ENCODE assay signal across 34 cellular contexts in genomic region chr2:88334418-88334817, GRCh38.
"Had no signal": no experiment of that assay in that cellular context is flagged by ENCODE, and none has a peak within 500 bp of the region (broad histone marks: within the 10 kb centered on the region; RNA-seq: fewer than 3 reads in every experiment).

No MANE protein-coding gene starts in this region.

- DNase-seq: activated effector memory CD4-positive, alpha-beta T cell treated with anti-CD3 and anti-CD28 coated beads, Interleukin-2, amount 50 U/mL, for 16 hours; activated effector memory CD4-positive, alpha-beta T cell treated with Interleukin-2 at 50 U/mL for 16 hours; activated gamma-delta T cell; activated gamma-delta T cell treated with Interleukin-2 at 50 U/mL for 16 hours; activated naive CD4-positive, alpha-beta T cell; activated naive CD4-positive, alpha-beta T cell treated with anti-CD3 and anti-CD28 coated beads for 36 hours; activated naive CD4-positive, alpha-beta T cell treated with anti-CD3 and anti-CD28 coated beads, Interleukin-2, amount 10 ng/mL, durations not matched to agents 7 days and 5 days; activated naive CD4-positive, alpha-beta T cell treated with anti-CD3 and anti-CD28 coated beads, Interleukin-2, amount 50 U/mL, for 16 hours; activated naive CD4-positive, alpha-beta T cell treated with Interleukin-2 at 50 U/mL for 16 hours; activated naive CD8-positive, alpha-beta T cell treated with anti-CD3 and anti-CD28 coated beads for 36 hours; activated naive CD8-positive, alpha-beta T cell treated with anti-CD3 and anti-CD28 coated beads, Interleukin-2, amount 10 ng/mL, durations not matched to agents 7 days and 5 days; activated naive CD8-positive, alpha-beta T cell treated with anti-CD3 and anti-CD28 coated beads, Interleukin-2, amount 50 U/mL, for 24 hours; activated T-cell treated with anti-CD3 and anti-CD28 coated beads, Interleukin-2, amount 50 U/mL, for 1 hour; activated T-cell treated with anti-CD3 and anti-CD28 coated beads, Interleukin-2, amount 50 U/mL, for 24 hours; activated T-cell treated with anti-CD3 and anti-CD28 coated beads, Interleukin-2, amount 50 U/mL, for 4 hours; activated T-cell treated with anti-CD3 and anti-CD28 coated beads, Interleukin-2, amount 50 U/mL, for 48 hours; activated T-cell treated with anti-CD3 and anti-CD28 coated beads, Interleukin-2, amount 50 U/mL, for 72 hours; adrenal gland; amniotic stem cell; amygdala; anterior cingulate cortex; aorta; body of pancreas; brain microvascular endothelial cell; caudate nucleus; central memory CD4-positive, alpha-beta T cell; cerebellar nuclear complex had no signal

- H3K27ac ChIP-seq: adrenal gland, ascending aorta, body of pancreas, brain microvascular endothelial cell, breast epithelium, cardiac muscle cell had no signal

- H3K4me1 ChIP-seq: adrenal gland, ascending aorta, body of pancreas, breast epithelium had no signal

- H3K4me3 ChIP-seq: adrenal gland, ascending aorta, body of pancreas, breast epithelium, cardiac muscle cell had no signal

- FAIRE-seq: astrocyte, bronchial epithelial cell had no signal

- H3K9me3 ChIP-seq: adrenal gland, ascending aorta, body of pancreas, breast epithelium had no signal

- H3K36me3 ChIP-seq: adrenal gland, ascending aorta, brain microvascular endothelial cell, breast epithelium, cardiac muscle cell had no signal

- H3K27me3 ChIP-seq: adrenal gland, ascending aorta, body of pancreas, brain microvascular endothelial cell, breast epithelium, cardiac muscle cell had no signal

- ATAC-seq: activated naive CD4-positive, alpha-beta T cell treated with anti-CD3 and anti-CD28 coated beads, Interleukin-2, amount 50 U/mL, for 72 hours; activated naive CD8-positive, alpha-beta T cell treated with anti-CD3 and anti-CD28 coated beads, Interleukin-2, amount 50 U/mL, for 24 hours; activated T-cell treated with anti-CD3 and anti-CD28 coated beads, Interleukin-2, amount 50 U/mL, for 4 hours; activated T-cell treated with anti-CD3 and anti-CD28 coated beads, Interleukin-2, amount 50 U/mL, for 72 hours; activated T-helper 17 cell treated with anti-CD3 and anti-CD28 coated beads, Interleukin-2, amount 50 U/mL, for 72 hours; body of pancreas had no signal
